15 cellular contexts compared by ENCODE assay signal in the genomic region with DNA sequence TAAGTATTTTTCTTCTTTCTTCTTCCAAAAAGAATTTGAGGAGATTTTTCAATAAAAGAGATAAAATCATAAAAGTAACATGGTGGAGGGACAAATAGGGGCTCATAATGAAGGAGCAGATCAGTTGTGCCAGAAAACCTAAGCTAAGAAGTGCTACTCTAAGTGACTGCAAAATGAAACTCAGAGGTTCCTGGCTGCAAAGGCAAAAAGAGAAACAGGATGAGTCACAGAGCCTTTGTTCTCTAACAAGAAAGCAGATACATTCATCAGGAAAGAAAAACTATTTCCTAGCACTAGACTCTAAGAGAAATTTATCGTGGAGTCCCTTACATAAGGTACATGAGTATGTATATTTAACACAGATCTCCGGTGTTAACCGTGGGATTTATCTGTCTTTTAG. TPM values are rescaled to one million over a fixed set of nuclear protein-coding genes. Genes with fewer than 3 reads are reported as not detected.
DNase-seq lines count a peak whose midpoint lies in the region; ATAC-seq lines count a peak whose summit lies in the region.
"Had no signal": no experiment of that assay in that cellular context is flagged by ENCODE, and none has a peak within 500 bp of the region (broad histone marks: within the 10 kb centered on the region; RNA-seq: fewer than 3 reads in every experiment).

No MANE protein-coding gene starts in this region.

- H3K27ac ChIP-seq in mesenchymal stem cell (ENCODE audit: low read length, poor library complexity, severe bottlenecking), result no peak overlapping the region
- H3K27ac ChIP-seq: epithelial cell of prostate, heart right ventricle, ovary had no signal

- peaks cover 9% of the 10 kb centered on the region for H3K9me3 Mint-ChIP-seq in activated T-cell treated with anti-CD3 and anti-CD28 coated beads, Interleukin-2, amount 50 U/mL, for 24 hours
- peaks cover 14% of the 10 kb centered on the region for H3K9me3 Mint-ChIP-seq in activated T-helper 1 cell treated with anti-CD3 and anti-CD28 coated beads, Interleukin-12 subunit alpha, Interleukin-12 subunit beta, Interleukin-2, Interleukin-4 antibody, amounts not matched to agents 30 ng/mL and 10 ng/mL and 1 ng/mL, durations not matched to agents 14 hours and 24 hours and 36 hours

- no peak overlapping the region for H2BK15ac ChIP-seq in mesenchymal stem cell (ENCODE audit: low read depth, poor library complexity, severe bottlenecking)

- H3K14ac ChIP-seq in mesenchymal stem cell (ENCODE audit: low read length in 2 of 2), result no peak overlapping the region

- no peak overlapping the region for H3K4ac ChIP-seq in mesenchymal stem cell (ENCODE audit: low read depth in 1 of 2, low read length in 2 of 2)

- H3K23ac ChIP-seq in mesenchymal stem cell (ENCODE audit: low read length in 2 of 2), result no peak overlapping the region

- peaks cover 0 to 2% of the 10 kb centered on the region in 2 experiments for H3K36me3 ChIP-seq in mesenchymal stem cell (ENCODE audit: control insufficient read depth in 1 of 2, insufficient read depth in 2 of 2, low read depth in 1 of 2, low read length in 2 of 2)
- H3K36me3 ChIP-seq: heart right ventricle, ovary had no signal

- no peaks in the 10 kb centered on the region for H3K9me3 ChIP-seq in mesenchymal stem cell (ENCODE audit: control insufficient read depth, low read length)
- H3K9me3 ChIP-seq: heart right ventricle, ovary had no signal

- H3K27me3 Mint-ChIP-seq in activated T-cell treated with anti-CD3 and anti-CD28 coated beads, Interleukin-2, amount 50 U/mL, for 24 hours, result peaks cover 2% of the 10 kb centered on the region
- no peaks in the 10 kb centered on the region for H3K27me3 Mint-ChIP-seq in activated T-helper 1 cell treated with anti-CD3 and anti-CD28 coated beads, Interleukin-12 subunit alpha, Interleukin-12 subunit beta, Interleukin-2, Interleukin-4 antibody, amounts not matched to agents 30 ng/mL and 10 ng/mL and 1 ng/mL, durations not matched to agents 14 hours and 24 hours and 36 hours (ENCODE audit: insufficient read depth)

- H3K9ac ChIP-seq in mesenchymal stem cell (ENCODE audit: low read length), result peak overlapping the region; percentile 40

- no peaks in the 10 kb centered on the region for H3K27me3 ChIP-seq in mesenchymal stem cell (ENCODE audit: control insufficient read depth in 1 of 2, insufficient read depth in 1 of 2, low read length in 2 of 2)
- H3K27me3 ChIP-seq: heart right ventricle, ovary had no signal

- ATAC-seq in left lobe of liver, result no peak
- ATAC-seq: heart right ventricle had no signal

- no peak overlapping the region for H4K91ac ChIP-seq in mesenchymal stem cell (ENCODE audit: low read length)

- no peak overlapping the region for H2BK12ac ChIP-seq in mesenchymal stem cell (ENCODE audit: low read length in 2 of 2)

- intact Hi-C loops in activated T-helper 1 cell treated with anti-CD3 and anti-CD28 coated beads, Interleukin-12 subunit alpha, Interleukin-12 subunit beta, Interleukin-2, Interleukin-4 antibody, amounts not matched to agents 30 ng/mL and 10 ng/mL and 1 ng/mL, durations not matched to agents 14 hours and 24 hours and 36 hours (cut with micrococcal nuclease), result loop anchor here (1.0 to 5.0 kb wide), 6 partner anchors 21 to 615 kb away; no protein-coding TSS in a partner anchor

- WGBS in mesenchymal stem cell, result 85% methylated on average over 3 of the region's 3 CpGs

- DNase-seq in activated T-cell treated with anti-CD3 and anti-CD28 coated beads, Interleukin-2, amount 50 U/mL, for 24 hours, result no peak
- DNase-seq in activated T-cell treated with anti-CD3 and anti-CD28 coated beads, Interleukin-2, amount 50 U/mL, for 48 hours, result no peak
- DNase-seq in HPDE6-E6E7 (ENCODE audit: extremely low spot score) (peak; percentile 41), mesenchymal stem cell (peak; percentile 31), NCI-H1105 (lab: John Stamatoyannopoulos, UW) (no peak), NCI-H1436 (lab: John Stamatoyannopoulos, UW) (no peak), left lobe of liver (ENCODE audit: low spot score) (no peak)
- DNase-seq in activated T-helper 1 cell treated with anti-CD3 and anti-CD28 coated beads, Interleukin-12 subunit alpha, Interleukin-12 subunit beta, Interleukin-2, Interleukin-4 antibody, amounts not matched to agents 30 ng/mL and 10 ng/mL and 1 ng/mL, durations not matched to agents 14 hours and 24 hours and 36 hours (ENCODE audit: low spot score), result peak; percentile 33
- DNase-seq: heart right ventricle; kidney glomerular epithelial cell; NK-92 treated with Interleukin-12 subunit alpha and Interleukin-12 subunit beta, amount 100 ng/mL, for 24 hours; ovary; small intestine had no signal

- H3K18ac ChIP-seq in mesenchymal stem cell (ENCODE audit: low read depth in 1 of 2, low read length in 2 of 2), result no peak overlapping the region

- no peak overlapping the region for H2BK5ac ChIP-seq in mesenchymal stem cell (ENCODE audit: low read depth, low read length, poor library complexity, severe bottlenecking)

- H3K36me3 Mint-ChIP-seq in activated T-cell treated with anti-CD3 and anti-CD28 coated beads, Interleukin-2, amount 50 U/mL, for 24 hours (ENCODE audit: low read depth), result peaks cover 32% of the 10 kb centered on the region
- peaks cover 19% of the 10 kb centered on the region for H3K36me3 Mint-ChIP-seq in activated T-helper 1 cell treated with anti-CD3 and anti-CD28 coated beads, Interleukin-12 subunit alpha, Interleukin-12 subunit beta, Interleukin-2, Interleukin-4 antibody, amounts not matched to agents 30 ng/mL and 10 ng/mL and 1 ng/mL, durations not matched to agents 14 hours and 24 hours and 36 hours (ENCODE audit: low read depth)

- H2AK5ac ChIP-seq in mesenchymal stem cell (ENCODE audit: low read length, severe bottlenecking), result no peak overlapping the region

- no peaks in the 10 kb centered on the region for H3K79me1 ChIP-seq in mesenchymal stem cell (replicated peaks; ENCODE audit: low read length, poor library complexity, severe bottlenecking)

- H3K4me1 Mint-ChIP-seq in activated T-cell treated with anti-CD3 and anti-CD28 coated beads, Interleukin-2, amount 50 U/mL, for 24 hours (ENCODE audit: low read depth), result peaks cover 80% of the 10 kb centered on the region
- H3K4me1 Mint-ChIP-seq in activated T-helper 1 cell treated with anti-CD3 and anti-CD28 coated beads, Interleukin-12 subunit alpha, Interleukin-12 subunit beta, Interleukin-2, Interleukin-4 antibody, amounts not matched to agents 30 ng/mL and 10 ng/mL and 1 ng/mL, durations not matched to agents 14 hours and 24 hours and 36 hours (ENCODE audit: low read depth), result peaks cover 87% of the 10 kb centered on the region

- H3K4me1 ChIP-seq in mesenchymal stem cell (ENCODE audit: control insufficient read depth, insufficient read depth, low read depth, low read length), result no peaks in the 10 kb centered on the region

- H3K4me3 ChIP-seq in mesenchymal stem cell (ENCODE audit: insufficient read depth in 1 of 2, low read depth in 1 of 2, low read length in 2 of 2), result peak overlapping the region in 1 of 2 experiments; percentile 21
- H3K4me3 ChIP-seq: heart right ventricle, ovary had no signal

- no peak overlapping the region for H3K4me2 ChIP-seq in mesenchymal stem cell (ENCODE audit: low read length, poor library complexity, severe bottlenecking)

- peak overlapping the region; percentile 93 for H3K27ac Mint-ChIP-seq in activated T-cell treated with anti-CD3 and anti-CD28 coated beads, Interleukin-2, amount 50 U/mL, for 24 hours
- peak overlapping the region; percentile 90 for H3K27ac Mint-ChIP-seq in activated T-helper 1 cell treated with anti-CD3 and anti-CD28 coated beads, Interleukin-12 subunit alpha, Interleukin-12 subunit beta, Interleukin-2, Interleukin-4 antibody, amounts not matched to agents 30 ng/mL and 10 ng/mL and 1 ng/mL, durations not matched to agents 14 hours and 24 hours and 36 hours

- peak overlapping the region; percentile 44 for H3K4me3 Mint-ChIP-seq in activated T-cell treated with anti-CD3 and anti-CD28 coated beads, Interleukin-2, amount 50 U/mL, for 24 hours
- H3K4me3 Mint-ChIP-seq in activated T-helper 1 cell treated with anti-CD3 and anti-CD28 coated beads, Interleukin-12 subunit alpha, Interleukin-12 subunit beta, Interleukin-2, Interleukin-4 antibody, amounts not matched to agents 30 ng/mL and 10 ng/mL and 1 ng/mL, durations not matched to agents 14 hours and 24 hours and 36 hours, result peak overlapping the region; percentile 24

- no peak overlapping the region for H2AFZ ChIP-seq in mesenchymal stem cell (ENCODE audit: low read depth, low read length)

- H2BK120ac ChIP-seq in mesenchymal stem cell (ENCODE audit: low read depth, low read length), result no peak overlapping the region

- no peak overlapping the region for H4K8ac ChIP-seq in mesenchymal stem cell (ENCODE audit: low read length)

RNA-seq across cellular contexts. Expression of a gene that starts 49.8 kb away (rescaled TPM):
- 26.0 and 27.5 TPM in 2 replicates for total RNA-seq in activated T-helper 1 cell treated with anti-CD3 and anti-CD28 coated beads, Interleukin-12 subunit alpha, Interleukin-12 subunit beta, Interleukin-2, Interleukin-4 antibody, amounts not matched to agents 30 ng/mL and 10 ng/mL and 1 ng/mL, durations not matched to agents 14 hours and 24 hours and 36 hours
- 17.1 TPM for polyA plus RNA-seq in mesenchymal stem cell (2013, experiment 1 of 2)
- polyA plus RNA-seq in mesenchymal stem cell (2013, experiment 2 of 2), result 16.5 TPM
- 19.0 TPM for total RNA-seq in left lobe of liver
- total RNA-seq: LHCN-M2 had no signal

Comparison
In these comparisons a context has a peak if more than half of its experiments do, and no peak if none do; other contexts are left out.
1. DNase-seq: peak in HPDE6-E6E7 (single experiment), activated T-helper 1 cell treated with anti-CD3 and anti-CD28 coated beads, Interleukin-12 subunit alpha, Interleukin-12 subunit beta, Interleukin-2, Interleukin-4 antibody, amounts not matched to agents 30 ng/mL and 10 ng/mL and 1 ng/mL, durations not matched to agents 14 hours and 24 hours and 36 hours (single experiment) and mesenchymal stem cell (single experiment); none in activated T-cell treated with anti-CD3 and anti-CD28 coated beads, Interleukin-2, amount 50 U/mL, for 24 hours (single experiment), activated T-cell treated with anti-CD3 and anti-CD28 coated beads, Interleukin-2, amount 50 U/mL, for 48 hours (0 of 2), NCI-H1105 (single experiment), NCI-H1436 (single experiment) and left lobe of liver (single experiment).